ENCODE assay signal across 23 cellular contexts in genomic region chr12:26290560-26290959, GRCh38.
"Had no signal": no experiment of that assay in that cellular context is flagged by ENCODE, and none has a peak within 500 bp of the region (broad histone marks: within the 10 kb centered on the region; RNA-seq: fewer than 3 reads in every experiment).

No MANE protein-coding gene starts in this region.

- H3K27ac Mint-ChIP-seq: mesothelial cell of epicardium had no signal

- H3K9me3 ChIP-seq: esophagus muscularis mucosa, left lung, lower lobe of right lung, mucosa of descending colon had no signal

- H3K4me1 ChIP-seq: left lung had no signal

- H3K36me3 ChIP-seq: esophagus muscularis mucosa, gastroesophageal sphincter, heart left ventricle, left lung, lower lobe of right lung had no signal

- H3K4me3 Mint-ChIP-seq: mesothelial cell of epicardium, naive B cell had no signal

- H3K27me3 ChIP-seq: dorsolateral prefrontal cortex, esophagus muscularis mucosa, foreskin keratinocyte, gastroesophageal sphincter, heart left ventricle, left lung had no signal

- DNase-seq: dermis blood vessel endothelial cell; dorsolateral prefrontal cortex; effector CD4-positive, alpha-beta T cell; effector memory CD4-positive, alpha-beta T cell; foreskin keratinocyte; heart left ventricle; hippocampal formation; left cardiac atrium; left lung; left ventricle myocardium superior; lower lobe of right lung; mesenchymal stem cell; mucosa of descending colon; naive B cell had no signal

- H3K27me3 Mint-ChIP-seq: naive B cell had no signal

- H3K9me3 Mint-ChIP-seq: mesothelial cell of epicardium, naive B cell had no signal

- ATAC-seq: foreskin keratinocyte, gastroesophageal sphincter, heart left ventricle, left cardiac atrium, left lung, left ventricle myocardium superior, lower lobe of right lung, mucosa of descending colon had no signal

- H3K36me3 Mint-ChIP-seq: mesothelial cell of epicardium, naive B cell had no signal

- FAIRE-seq: colon, endothelial cell of umbilical vein, frontal cortex, islet of Langerhans, keratinocyte had no signal

- H3K4me3 ChIP-seq: coronary artery, dorsolateral prefrontal cortex, esophagus muscularis mucosa, gastroesophageal sphincter, heart left ventricle, left lung, lower lobe of right lung, mucosa of descending colon had no signal

- H3K27ac ChIP-seq: coronary artery, dorsolateral prefrontal cortex, esophagus muscularis mucosa, foreskin keratinocyte, gastroesophageal sphincter, heart left ventricle, left lung, lower lobe of right lung had no signal
